Comparison of ENCODE assay signal across 22 cellular contexts in genomic region chr6:123550052-123550617, GRCh38.
"Had no signal": no experiment of that assay in that cellular context is flagged by ENCODE, and none has a peak within 500 bp of the region (broad histone marks: within the 10 kb centered on the region; RNA-seq: fewer than 3 reads in every experiment).

No MANE protein-coding gene starts in this region.

- H3K4me1 Mint-ChIP-seq: activated CD4-positive, alpha-beta T cell treated with anti-CD3 and anti-CD28 coated beads, Interleukin-2, amount 10 ng/mL, durations not matched to agents 7 days and 5 days; activated CD8-positive, alpha-beta memory T cell treated with anti-CD3 and anti-CD28 coated beads, Interleukin-2, amount 10 ng/mL, durations not matched to agents 7 days and 5 days; naive B cell; T-helper 17 cell had no signal

- H3K27ac ChIP-seq: lower lobe of right lung, thyroid gland, VCaP had no signal

- FAIRE-seq: endometrium, keratinocyte had no signal

- H3K27ac Mint-ChIP-seq: activated CD4-positive, alpha-beta T cell treated with anti-CD3 and anti-CD28 coated beads, Interleukin-2, amount 10 ng/mL, durations not matched to agents 7 days and 5 days; activated CD8-positive, alpha-beta memory T cell treated with anti-CD3 and anti-CD28 coated beads, Interleukin-2, amount 10 ng/mL, durations not matched to agents 7 days and 5 days; activated CD8-positive, alpha-beta T cell treated with anti-CD3 and anti-CD28 coated beads for 36 hours; activated naive CD4-positive, alpha-beta T cell treated with anti-CD3 and anti-CD28 coated beads, Interleukin-2, amount 50 U/mL, for 72 hours; dendritic cell treated with granulocyte-macrophage colony-stimulating factor and Interleukin-4, amounts not matched to agents 40 ng/mL and 50 ng/mL, for 4 days; naive B cell; stimulated activated naive CD8-positive, alpha-beta T cell treated with anti-CD3 and anti-CD28 coated beads, Interleukin-15, Interleukin-2, amounts not matched to agents 100 ng/mL and 50 ng/mL, for 24 hours; T-helper 17 cell had no signal

- H3K9me3 Mint-ChIP-seq: activated CD4-positive, alpha-beta T cell treated with anti-CD3 and anti-CD28 coated beads, Interleukin-2, amount 10 ng/mL, durations not matched to agents 7 days and 5 days; activated CD8-positive, alpha-beta T cell treated with anti-CD3 and anti-CD28 coated beads for 36 hours; dendritic cell treated with granulocyte-macrophage colony-stimulating factor and Interleukin-4, amounts not matched to agents 40 ng/mL and 50 ng/mL, for 4 days; stimulated activated naive CD8-positive, alpha-beta T cell treated with anti-CD3 and anti-CD28 coated beads, Interleukin-15, Interleukin-2, amounts not matched to agents 100 ng/mL and 50 ng/mL, for 24 hours had no signal

- H3K27me3 Mint-ChIP-seq: activated CD4-positive, alpha-beta T cell treated with anti-CD3 and anti-CD28 coated beads, Interleukin-2, amount 10 ng/mL, durations not matched to agents 7 days and 5 days; activated CD8-positive, alpha-beta memory T cell treated with anti-CD3 and anti-CD28 coated beads, Interleukin-2, amount 10 ng/mL, durations not matched to agents 7 days and 5 days; activated CD8-positive, alpha-beta T cell treated with anti-CD3 and anti-CD28 coated beads for 36 hours; brain; dendritic cell treated with granulocyte-macrophage colony-stimulating factor and Interleukin-4, amounts not matched to agents 40 ng/mL and 50 ng/mL, for 4 days; naive B cell; stimulated activated naive CD8-positive, alpha-beta T cell treated with anti-CD3 and anti-CD28 coated beads, Interleukin-15, Interleukin-2, amounts not matched to agents 100 ng/mL and 50 ng/mL, for 24 hours; T-helper 17 cell had no signal

- H3K9me3 ChIP-seq: lower lobe of right lung, thyroid gland had no signal

- H3K4me1 ChIP-seq: lower lobe of right lung, thyroid gland had no signal

- H3K36me3 Mint-ChIP-seq: activated CD8-positive, alpha-beta memory T cell treated with anti-CD3 and anti-CD28 coated beads, Interleukin-2, amount 10 ng/mL, durations not matched to agents 7 days and 5 days; activated naive CD4-positive, alpha-beta T cell treated with anti-CD3 and anti-CD28 coated beads, Interleukin-2, amount 50 U/mL, for 72 hours; brain; naive B cell had no signal

- H3K27me3 ChIP-seq: thyroid gland had no signal

- DNase-seq: activated CD4-positive, alpha-beta T cell treated with anti-CD3 and anti-CD28 coated beads, Interleukin-2, amount 10 ng/mL, durations not matched to agents 7 days and 5 days; activated CD4-positive, CD25-positive, alpha-beta regulatory T cell treated with anti-CD3 and anti-CD28 coated beads, Interleukin-2, amount 50 U/mL, for 72 hours; activated CD8-positive, alpha-beta memory T cell treated with anti-CD3 and anti-CD28 coated beads, Interleukin-2, amount 10 ng/mL, durations not matched to agents 7 days and 5 days; activated CD8-positive, alpha-beta T cell treated with anti-CD3 and anti-CD28 coated beads for 36 hours; aorta; effector CD4-positive, alpha-beta T cell; foreskin fibroblast; left colon; lower lobe of right lung; naive B cell; occipital lobe; stimulated activated CD4-positive, alpha-beta T cell treated with anti-CD3 and anti-CD28 coated beads, Interleukin-4, amount 100 ng/mL, for 24 hours; substantia nigra; T-helper 17 cell; thyroid gland had no signal

- H3K36me3 ChIP-seq: lower lobe of right lung, thyroid gland had no signal

- H3K4me3 Mint-ChIP-seq: activated CD4-positive, alpha-beta T cell treated with anti-CD3 and anti-CD28 coated beads, Interleukin-2, amount 10 ng/mL, durations not matched to agents 7 days and 5 days; activated CD8-positive, alpha-beta memory T cell treated with anti-CD3 and anti-CD28 coated beads, Interleukin-2, amount 10 ng/mL, durations not matched to agents 7 days and 5 days; activated CD8-positive, alpha-beta T cell treated with anti-CD3 and anti-CD28 coated beads for 36 hours; brain; dendritic cell treated with granulocyte-macrophage colony-stimulating factor and Interleukin-4, amounts not matched to agents 40 ng/mL and 50 ng/mL, for 4 days; naive B cell; stimulated activated naive CD8-positive, alpha-beta T cell treated with anti-CD3 and anti-CD28 coated beads, Interleukin-15, Interleukin-2, amounts not matched to agents 100 ng/mL and 50 ng/mL, for 24 hours; T-helper 17 cell had no signal

- ATAC-seq: activated CD8-positive, alpha-beta memory T cell treated with anti-CD3 and anti-CD28 coated beads, Interleukin-2, amount 10 ng/mL, durations not matched to agents 7 days and 5 days; activated CD8-positive, alpha-beta T cell treated with anti-CD3 and anti-CD28 coated beads for 36 hours; activated naive CD4-positive, alpha-beta T cell treated with anti-CD3 and anti-CD28 coated beads, Interleukin-2, amount 50 U/mL, for 72 hours; left colon; lower lobe of right lung; T-helper 17 cell had no signal

- H3K4me3 ChIP-seq: lower lobe of right lung, thyroid gland had no signal
